Comparison of ENCODE assay signal across 1 cellular context in the genomic region with DNA sequence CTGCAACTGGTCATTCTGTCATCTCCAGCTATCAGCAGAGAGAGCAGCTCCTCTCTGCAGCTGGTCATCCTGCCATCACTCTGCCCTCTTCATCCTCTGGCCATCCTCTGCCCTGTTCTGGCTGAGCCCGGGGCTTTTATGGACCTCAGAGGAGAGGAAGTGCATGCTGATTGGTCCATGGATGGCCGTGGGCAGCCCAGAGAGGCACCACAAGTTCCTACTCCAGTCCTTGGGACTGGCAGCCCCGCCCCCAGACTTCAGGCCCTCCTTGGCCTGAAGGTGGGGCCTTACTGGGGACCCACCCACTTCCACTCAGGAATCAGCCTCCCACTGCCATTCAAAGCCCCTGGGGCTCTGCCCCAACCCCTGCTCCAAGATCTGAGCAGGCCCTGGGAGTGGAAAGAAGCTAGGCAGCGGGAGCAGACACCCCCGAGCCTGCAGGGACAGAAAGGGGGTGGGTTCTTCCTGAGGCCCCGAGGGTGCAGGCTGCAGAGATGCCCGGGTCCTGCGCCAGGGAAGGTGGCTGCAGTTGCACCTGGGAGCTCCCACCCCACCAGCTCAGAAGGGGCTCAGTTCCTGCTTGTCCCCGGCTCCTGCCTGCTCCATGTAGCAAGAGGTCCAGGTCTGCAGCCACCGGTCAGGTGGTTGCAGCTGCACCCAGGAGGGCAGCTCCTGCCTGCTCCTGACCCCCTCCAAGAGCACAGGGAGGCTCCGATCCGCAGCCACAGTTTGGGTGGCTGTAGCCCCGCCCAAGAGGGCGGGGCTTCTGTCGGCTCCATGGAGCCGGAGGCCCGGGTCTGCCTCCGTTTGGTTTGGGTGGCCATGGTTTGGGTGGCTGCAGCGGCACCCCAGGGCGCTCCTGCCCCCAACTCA.
TF ChIP-seq lines count a peak whose summit lies in the region.

No MANE protein-coding gene starts in this region.

TF ChIP-seq in HepG2, 621 proteins besides CTCF, POLR2A, EP300 and RAD21 (continued from another document):
- TF ChIP-seq, protein P1, sequence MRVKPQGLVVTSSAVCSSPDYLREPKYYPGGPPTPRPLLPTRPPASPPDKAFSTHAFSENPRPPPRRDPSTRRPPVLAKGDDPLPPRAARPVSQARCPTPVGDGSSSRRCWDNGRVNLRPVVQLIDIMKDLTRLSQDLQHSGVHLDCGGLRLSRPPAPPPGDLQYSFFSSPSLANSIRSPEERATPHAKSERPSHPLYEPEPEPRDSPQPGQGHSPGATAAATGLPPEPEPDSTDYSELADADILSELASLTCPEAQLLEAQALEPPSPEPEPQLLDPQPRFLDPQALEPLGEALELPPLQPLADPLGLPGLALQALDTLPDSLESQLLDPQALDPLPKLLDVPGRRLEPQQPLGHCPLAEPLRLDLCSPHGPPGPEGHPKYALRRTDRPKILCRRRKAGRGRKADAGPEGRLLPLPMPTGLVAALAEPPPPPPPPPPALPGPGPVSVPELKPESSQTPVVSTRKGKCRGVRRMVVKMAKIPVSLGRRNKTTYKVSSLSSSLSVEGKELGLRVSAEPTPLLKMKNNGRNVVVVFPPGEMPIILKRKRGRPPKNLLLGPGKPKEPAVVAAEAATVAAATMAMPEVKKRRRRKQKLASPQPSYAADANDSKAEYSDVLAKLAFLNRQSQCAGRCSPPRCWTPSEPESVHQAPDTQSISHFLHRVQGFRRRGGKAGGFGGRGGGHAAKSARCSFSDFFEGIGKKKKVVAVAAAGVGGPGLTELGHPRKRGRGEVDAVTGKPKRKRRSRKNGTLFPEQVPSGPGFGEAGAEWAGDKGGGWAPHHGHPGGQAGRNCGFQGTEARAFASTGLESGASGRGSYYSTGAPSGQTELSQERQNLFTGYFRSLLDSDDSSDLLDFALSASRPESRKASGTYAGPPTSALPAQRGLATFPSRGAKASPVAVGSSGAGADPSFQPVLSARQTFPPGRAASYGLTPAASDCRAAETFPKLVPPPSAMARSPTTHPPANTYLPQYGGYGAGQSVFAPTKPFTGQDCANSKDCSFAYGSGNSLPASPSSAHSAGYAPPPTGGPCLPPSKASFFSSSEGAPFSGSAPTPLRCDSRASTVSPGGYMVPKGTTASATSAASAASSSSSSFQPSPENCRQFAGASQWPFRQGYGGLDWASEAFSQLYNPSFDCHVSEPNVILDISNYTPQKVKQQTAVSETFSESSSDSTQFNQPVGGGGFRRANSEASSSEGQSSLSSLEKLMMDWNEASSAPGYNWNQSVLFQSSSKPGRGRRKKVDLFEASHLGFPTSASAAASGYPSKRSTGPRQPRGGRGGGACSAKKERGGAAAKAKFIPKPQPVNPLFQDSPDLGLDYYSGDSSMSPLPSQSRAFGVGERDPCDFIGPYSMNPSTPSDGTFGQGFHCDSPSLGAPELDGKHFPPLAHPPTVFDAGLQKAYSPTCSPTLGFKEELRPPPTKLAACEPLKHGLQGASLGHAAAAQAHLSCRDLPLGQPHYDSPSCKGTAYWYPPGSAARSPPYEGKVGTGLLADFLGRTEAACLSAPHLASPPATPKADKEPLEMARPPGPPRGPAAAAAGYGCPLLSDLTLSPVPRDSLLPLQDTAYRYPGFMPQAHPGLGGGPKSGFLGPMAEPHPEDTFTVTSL (CRISPR knock-in tag; IDR thresholded peaks at IDR 0.05; ENCODE audit: borderline replicate concordance), result no peak
- TF ChIP-seq GPN1 (CRISPR knock-in tag; IDR thresholded peaks at IDR 0.05; ENCODE audit: borderline replicate concordance) (no peak), ZNF556 (CRISPR knock-in tag; IDR thresholded peaks at IDR 0.05; ENCODE audit: borderline replicate concordance) (no peak), ZNF724P (CRISPR knock-in tag; IDR thresholded peaks at IDR 0.05; ENCODE audit: borderline replicate concordance) (no peak)
- TF ChIP-seq, protein P2, sequence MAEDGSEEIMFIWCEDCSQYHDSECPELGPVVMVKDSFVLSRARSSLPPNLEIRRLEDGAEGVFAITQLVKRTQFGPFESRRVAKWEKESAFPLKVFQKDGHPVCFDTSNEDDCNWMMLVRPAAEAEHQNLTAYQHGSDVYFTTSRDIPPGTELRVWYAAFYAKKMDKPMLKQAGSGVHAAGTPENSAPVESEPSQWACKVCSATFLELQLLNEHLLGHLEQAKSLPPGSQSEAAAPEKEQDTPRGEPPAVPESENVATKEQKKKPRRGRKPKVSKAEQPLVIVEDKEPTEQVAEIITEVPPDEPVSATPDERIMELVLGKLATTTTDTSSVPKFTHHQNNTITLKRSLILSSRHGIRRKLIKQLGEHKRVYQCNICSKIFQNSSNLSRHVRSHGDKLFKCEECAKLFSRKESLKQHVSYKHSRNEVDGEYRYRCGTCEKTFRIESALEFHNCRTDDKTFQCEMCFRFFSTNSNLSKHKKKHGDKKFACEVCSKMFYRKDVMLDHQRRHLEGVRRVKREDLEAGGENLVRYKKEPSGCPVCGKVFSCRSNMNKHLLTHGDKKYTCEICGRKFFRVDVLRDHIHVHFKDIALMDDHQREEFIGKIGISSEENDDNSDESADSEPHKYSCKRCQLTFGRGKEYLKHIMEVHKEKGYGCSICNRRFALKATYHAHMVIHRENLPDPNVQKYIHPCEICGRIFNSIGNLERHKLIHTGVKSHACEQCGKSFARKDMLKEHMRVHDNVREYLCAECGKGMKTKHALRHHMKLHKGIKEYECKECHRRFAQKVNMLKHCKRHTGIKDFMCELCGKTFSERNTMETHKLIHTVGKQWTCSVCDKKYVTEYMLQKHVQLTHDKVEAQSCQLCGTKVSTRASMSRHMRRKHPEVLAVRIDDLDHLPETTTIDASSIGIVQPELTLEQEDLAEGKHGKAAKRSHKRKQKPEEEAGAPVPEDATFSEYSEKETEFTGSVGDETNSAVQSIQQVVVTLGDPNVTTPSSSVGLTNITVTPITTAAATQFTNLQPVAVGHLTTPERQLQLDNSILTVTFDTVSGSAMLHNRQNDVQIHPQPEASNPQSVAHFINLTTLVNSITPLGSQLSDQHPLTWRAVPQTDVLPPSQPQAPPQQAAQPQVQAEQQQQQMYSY (CRISPR knock-in tag; IDR thresholded peaks at IDR 0.05), result peak; percentile 85
- TF ChIP-seq, protein P3, sequence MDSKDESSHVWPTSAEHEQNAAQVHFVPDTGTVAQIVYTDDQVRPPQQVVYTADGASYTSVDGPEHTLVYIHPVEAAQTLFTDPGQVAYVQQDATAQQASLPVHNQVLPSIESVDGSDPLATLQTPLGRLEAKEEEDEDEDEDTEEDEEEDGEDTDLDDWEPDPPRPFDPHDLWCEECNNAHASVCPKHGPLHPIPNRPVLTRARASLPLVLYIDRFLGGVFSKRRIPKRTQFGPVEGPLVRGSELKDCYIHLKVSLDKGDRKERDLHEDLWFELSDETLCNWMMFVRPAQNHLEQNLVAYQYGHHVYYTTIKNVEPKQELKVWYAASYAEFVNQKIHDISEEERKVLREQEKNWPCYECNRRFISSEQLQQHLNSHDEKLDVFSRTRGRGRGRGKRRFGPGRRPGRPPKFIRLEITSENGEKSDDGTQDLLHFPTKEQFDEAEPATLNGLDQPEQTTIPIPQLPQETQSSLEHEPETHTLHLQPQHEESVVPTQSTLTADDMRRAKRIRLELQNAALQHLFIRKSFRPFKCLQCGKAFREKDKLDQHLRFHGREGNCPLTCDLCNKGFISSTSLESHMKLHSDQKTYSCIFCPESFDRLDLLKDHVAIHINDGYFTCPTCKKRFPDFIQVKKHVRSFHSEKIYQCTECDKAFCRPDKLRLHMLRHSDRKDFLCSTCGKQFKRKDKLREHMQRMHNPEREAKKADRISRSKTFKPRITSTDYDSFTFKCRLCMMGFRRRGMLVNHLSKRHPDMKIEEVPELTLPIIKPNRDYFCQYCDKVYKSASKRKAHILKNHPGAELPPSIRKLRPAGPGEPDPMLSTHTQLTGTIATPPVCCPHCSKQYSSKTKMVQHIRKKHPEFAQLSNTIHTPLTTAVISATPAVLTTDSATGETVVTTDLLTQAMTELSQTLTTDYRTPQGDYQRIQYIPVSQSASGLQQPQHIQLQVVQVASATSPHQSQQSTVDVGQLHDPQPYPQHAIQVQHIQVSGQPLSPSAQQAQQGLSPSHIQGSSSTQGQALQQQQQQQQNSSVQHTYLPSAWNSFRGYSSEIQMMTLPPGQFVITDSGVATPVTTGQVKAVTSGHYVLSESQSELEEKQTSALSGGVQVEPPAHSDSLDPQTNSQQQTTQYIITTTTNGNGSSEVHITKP (CRISPR knock-in tag; IDR thresholded peaks at IDR 0.05; ENCODE audit: low read depth), result no peak
